12 cellular contexts compared by ENCODE assay signal in the genomic region with DNA sequence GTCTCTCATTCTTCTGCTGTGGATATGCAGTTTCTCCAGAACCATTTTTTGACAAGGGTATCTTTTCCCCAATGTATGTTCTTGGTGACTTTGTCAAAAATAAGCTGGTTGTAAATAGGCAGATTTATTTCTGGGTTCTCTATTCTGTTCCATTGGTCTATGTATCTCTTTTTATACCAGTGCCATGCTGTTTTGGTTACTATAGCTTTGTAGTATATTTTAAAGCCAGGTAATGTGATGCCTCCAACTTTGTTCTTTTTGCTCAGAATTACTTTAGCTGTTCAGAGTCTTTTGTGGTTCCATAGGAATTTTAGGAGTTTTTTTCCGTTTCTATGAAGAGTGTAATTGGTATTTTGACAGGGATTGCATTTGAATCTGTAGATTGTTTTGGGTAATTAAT. TPM values are rescaled to one million over a fixed set of nuclear protein-coding genes. Genes with fewer than 3 reads are reported as not detected.
"Had no signal": no experiment of that assay in that cellular context is flagged by ENCODE, and none has a peak within 500 bp of the region (broad histone marks: within the 10 kb centered on the region; RNA-seq: fewer than 3 reads in every experiment).

No MANE protein-coding gene starts in this region.

- H3K4me2 ChIP-seq: GM23338 had no signal

- H3K9me3 ChIP-seq: HAP-1 had no signal

- H3K36me3 ChIP-seq: HAP-1 had no signal

- FAIRE-seq: H1, H54 had no signal

- DNase-seq: GM23248, GOT3, H7, H9, HCEC 1CT, HFFc6 had no signal

- H3K4me3 ChIP-seq: GM23248, GM23338, HAP-1 had no signal

- H3K9ac ChIP-seq: GM23248 had no signal

- ATAC-seq: GM23338, HCT116 had no signal

- H2AFZ ChIP-seq: GM23248, GM23338 had no signal

- H3K27ac ChIP-seq: GM23248 had no signal

RNA-seq across cellular contexts. Expression of a gene that starts 12.4 kb away (rescaled TPM):
- total RNA-seq: GM23248, GM23338, H1, H4, H7, H9, HFFc6 had no signal
- polyA plus RNA-seq: GM23248 had no signal
